Comparison of ENCODE assay signal across 10 cellular contexts in genomic region chr2:69773201-69773600, GRCh38. TPM values are rescaled to one million over a fixed set of nuclear protein-coding genes. Genes with fewer than 3 reads are reported as not detected.
DNase-seq lines count a peak whose midpoint lies in the region; ATAC-seq and TF ChIP-seq lines count a peak whose summit lies in the region.
"Had no signal": no experiment of that assay in that cellular context is flagged by ENCODE, and none has a peak within 500 bp of the region (broad histone marks: within the 10 kb centered on the region; RNA-seq: fewer than 3 reads in every experiment).

No MANE protein-coding gene starts in this region.

- peaks cover 4% of the 10 kb centered on the region for H4K20me1 ChIP-seq in smooth muscle cell (ENCODE audit: low read depth)

- TF ChIP-seq CTCF in esophagus squamous epithelium (IDR thresholded peaks at IDR 0.05) = no peak
- TF ChIP-seq CTCF in smooth muscle cell (IDR thresholded peaks at IDR 0.05; ENCODE audit: borderline replicate concordance, insufficient read depth, poor library complexity, severe bottlenecking) = no peak
- no peak for TF ChIP-seq CTCF in esophagus muscularis mucosa (IDR thresholded peaks at IDR 0.05)

- H3K9me3 ChIP-seq in esophagus squamous epithelium (no peaks in the 10 kb centered on the region), smooth muscle cell (replicated peaks; ENCODE audit: low read depth) (no peaks in the 10 kb centered on the region), esophagus muscularis mucosa (no peaks in the 10 kb centered on the region)

- H3K4me2 ChIP-seq in smooth muscle cell = peak overlapping the region; percentile 19

- peaks cover 2% of the 10 kb centered on the region for H3K9me3 Mint-ChIP-seq in activated CD4-positive, alpha-beta T cell treated with anti-CD3 and anti-CD28 coated beads for 36 hours (ENCODE audit: low read depth)
- H3K9me3 Mint-ChIP-seq in T-cell = no peaks in the 10 kb centered on the region

- TF ChIP-seq EP300 in esophagus muscularis mucosa (IDR thresholded peaks at IDR 0.05) = no peak

- no peaks in the 10 kb centered on the region for H3K79me2 ChIP-seq in smooth muscle cell (ENCODE audit: low read depth)

- H3F3A ChIP-seq in smooth muscle cell (ENCODE audit: low read depth) = peaks cover 6% of the 10 kb centered on the region

- H3K9ac ChIP-seq in smooth muscle cell (ENCODE audit: low read depth) = peak overlapping the region; percentile 58

- POLR2A ChIA-PET in activated CD4-positive, alpha-beta T cell treated with anti-CD3 and anti-CD28 coated beads for 36 hours (lab: Charles Lee) = interaction anchor here (0.6 kb wide), 1 partner anchor 481 kb away, joined by 5 read pairs; no protein-coding TSS in a partner anchor
- POLR2A ChIA-PET in T-cell (lab: Charles Lee) = no interaction called here

- TF ChIP-seq POLR2A in esophagus squamous epithelium (IDR thresholded peaks at IDR 0.05) (no peak), esophagus muscularis mucosa (IDR thresholded peaks at IDR 0.05; ENCODE audit: low read depth) (no peak)

- H3K27me3 Mint-ChIP-seq in activated CD4-positive, alpha-beta T cell treated with anti-CD3 and anti-CD28 coated beads for 36 hours = no peaks in the 10 kb centered on the region
- no peaks in the 10 kb centered on the region for H3K27me3 Mint-ChIP-seq in T-cell

- H3K4me3 ChIP-seq in esophagus squamous epithelium (no peak overlapping the region), smooth muscle cell (no peak overlapping the region), esophagus muscularis mucosa (no peak overlapping the region)

- H3K27me3 ChIP-seq in esophagus squamous epithelium (no peaks in the 10 kb centered on the region), smooth muscle cell (ENCODE audit: low read depth) (no peaks in the 10 kb centered on the region), esophagus muscularis mucosa (no peaks in the 10 kb centered on the region)

- intact Hi-C loops in activated CD4-positive, alpha-beta T cell treated with anti-CD3 and anti-CD28 coated beads for 36 hours (cut with DNase I, micrococcal nuclease) = loop anchor here in 1 of 2 experiments (2.0 to 10.0 kb wide), 4 partner anchors 54 to 718 kb away; partner anchors contain the start of gene GMCL1
- intact Hi-C loops in esophagus squamous epithelium (cut with DNase I) (no loop called here), esophagus muscularis mucosa (cut with DNase I) (no loop called here)

- H3K27ac ChIP-seq in esophagus squamous epithelium (peak overlapping the region in 3 of 4 donors; percentile 24 to 56 (median 55)), smooth muscle cell (ENCODE audit: low read depth) (peak overlapping the region; percentile 89), esophagus muscularis mucosa (replicated peaks in 1 of 4) (peak overlapping the region in 2 of 4 donors; percentile 5 to 27)
- H3K27ac ChIP-seq: VCaP had no signal

- DNase-seq in activated CD4-positive, alpha-beta T cell treated with anti-CD3 and anti-CD28 coated beads for 36 hours = peak; percentile 23
- no peak for DNase-seq in activated CD4-positive, alpha-beta T cell treated with anti-CD3 and anti-CD28 coated beads, Interleukin-2, amount 50 U/mL, for 48 hours
- DNase-seq in T-cell = no peak
- DNase-seq in esophagus squamous epithelium (lab: John Stamatoyannopoulos, UW) = no peak
- DNase-seq in smooth muscle cell (lab: John Stamatoyannopoulos, UW; ENCODE audit: unreplicated experiment) = no peak
- DNase-seq in esophagus muscularis mucosa (ENCODE audit: extremely low spot score) = no peak
- no peak for DNase-seq in AML-193 (lab: John Stamatoyannopoulos, UW)
- DNase-seq: effector memory CD4-positive, alpha-beta T cell had no signal

- peaks cover 50% of the 10 kb centered on the region for H3K4me1 Mint-ChIP-seq in activated CD4-positive, alpha-beta T cell treated with anti-CD3 and anti-CD28 coated beads for 36 hours
- peaks cover 28 to 51% (median 39%) of the 10 kb centered on the region in 3 donors for H3K4me1 Mint-ChIP-seq in T-cell

- CTCF ChIA-PET in activated CD4-positive, alpha-beta T cell treated with anti-CD3 and anti-CD28 coated beads for 36 hours (lab: Charles Lee) = interaction anchor here (0.6 to 2.2 kb wide), 6 partner anchors 10 to 360 kb away, joined by 3 to 6 read pairs (median 4); no protein-coding TSS in a partner anchor
- CTCF ChIA-PET in T-cell (lab: Charles Lee) = interaction anchor here in 1 of 2 donors (1.1 kb wide), 1 partner anchor 106 kb away, joined by 3 read pairs; no protein-coding TSS in a partner anchor

- ATAC-seq in activated CD4-positive, alpha-beta T cell treated with anti-CD3 and anti-CD28 coated beads for 36 hours = peak; percentile 76
- no peak for ATAC-seq in T-cell (replicated peaks in 1 of 4)
- no peak for ATAC-seq in GM21576 (IDR thresholded peaks at IDR 0.05; ENCODE audit: unreplicated experiment)

- H3K4me1 ChIP-seq in esophagus squamous epithelium (peaks cover 13 to 71% (median 24%) of the 10 kb centered on the region in 3 donors), smooth muscle cell (ENCODE audit: low read depth) (peaks cover 4% of the 10 kb centered on the region), esophagus muscularis mucosa (peaks cover 12 to 45% (median 39%) of the 10 kb centered on the region in 4 donors)

- H3K36me3 ChIP-seq in esophagus squamous epithelium = no peaks in the 10 kb centered on the region
- H3K36me3 ChIP-seq in smooth muscle cell (ENCODE audit: low read depth) = no peaks in the 10 kb centered on the region
- H3K36me3 ChIP-seq in esophagus muscularis mucosa = no peaks in the 10 kb centered on the region

- no peak overlapping the region for H3K4me3 Mint-ChIP-seq in activated CD4-positive, alpha-beta T cell treated with anti-CD3 and anti-CD28 coated beads for 36 hours
- H3K4me3 Mint-ChIP-seq in T-cell = no peak overlapping the region

- H2AFZ ChIP-seq in smooth muscle cell (ENCODE audit: low read depth) = no peak overlapping the region

- H3K36me3 Mint-ChIP-seq in activated CD4-positive, alpha-beta T cell treated with anti-CD3 and anti-CD28 coated beads for 36 hours (ENCODE audit: low read depth) = peaks cover 2% of the 10 kb centered on the region
- peaks cover 3% of the 10 kb centered on the region for H3K36me3 Mint-ChIP-seq in T-cell

- H3K27ac Mint-ChIP-seq in activated CD4-positive, alpha-beta T cell treated with anti-CD3 and anti-CD28 coated beads for 36 hours = peak overlapping the region; percentile 76
- H3K27ac Mint-ChIP-seq in T-cell = peak overlapping the region; percentile 52 to 65

RNA-seq across cellular contexts. Expression of gene ANXA4, which starts 31.3 kb away (rescaled TPM):
- total RNA-seq in activated CD4-positive, alpha-beta T cell treated with anti-CD3 and anti-CD28 coated beads for 36 hours = 10 to 100 TPM; 24.8 to 30.7 TPM
- total RNA-seq in T-cell (10 to 100 TPM; 10.4 to 27.6 (median 20.0) TPM), esophagus squamous epithelium (10 to 100 TPM; 24.8 to 66.4 (median 43.6) TPM), smooth muscle cell (13.3 and 14.7 TPM in 2 replicates), esophagus muscularis mucosa (10 to 100 TPM; 44.9 to 94.8 (median 58.5) TPM)
- 32.8 and 56.6 TPM in 2 replicates for polyA plus RNA-seq in smooth muscle cell

RNA-seq across cellular contexts. Expression of gene GMCL1, which starts 56.3 kb away (rescaled TPM):
- 10 to 100 TPM; 14.5 to 20.3 TPM for total RNA-seq in activated CD4-positive, alpha-beta T cell treated with anti-CD3 and anti-CD28 coated beads for 36 hours
- 10 to 100 TPM; 25.4 to 32.0 (median 27.8) TPM for total RNA-seq in T-cell
- total RNA-seq in esophagus squamous epithelium = 10 to 100 TPM; 11.9 to 15.6 (median 13.4) TPM
- total RNA-seq in smooth muscle cell = 10.4 and 14.7 TPM in 2 replicates
- 9.4 and 10.6 TPM in 2 replicates for polyA plus RNA-seq in smooth muscle cell
- 10 to 100 TPM in 2 of 4 donors, 1 to 10 TPM in 2; 9.5 to 13.7 (median 10.3) TPM for total RNA-seq in esophagus muscularis mucosa
